17 cellular contexts compared by ENCODE assay signal in the genomic region with DNA sequence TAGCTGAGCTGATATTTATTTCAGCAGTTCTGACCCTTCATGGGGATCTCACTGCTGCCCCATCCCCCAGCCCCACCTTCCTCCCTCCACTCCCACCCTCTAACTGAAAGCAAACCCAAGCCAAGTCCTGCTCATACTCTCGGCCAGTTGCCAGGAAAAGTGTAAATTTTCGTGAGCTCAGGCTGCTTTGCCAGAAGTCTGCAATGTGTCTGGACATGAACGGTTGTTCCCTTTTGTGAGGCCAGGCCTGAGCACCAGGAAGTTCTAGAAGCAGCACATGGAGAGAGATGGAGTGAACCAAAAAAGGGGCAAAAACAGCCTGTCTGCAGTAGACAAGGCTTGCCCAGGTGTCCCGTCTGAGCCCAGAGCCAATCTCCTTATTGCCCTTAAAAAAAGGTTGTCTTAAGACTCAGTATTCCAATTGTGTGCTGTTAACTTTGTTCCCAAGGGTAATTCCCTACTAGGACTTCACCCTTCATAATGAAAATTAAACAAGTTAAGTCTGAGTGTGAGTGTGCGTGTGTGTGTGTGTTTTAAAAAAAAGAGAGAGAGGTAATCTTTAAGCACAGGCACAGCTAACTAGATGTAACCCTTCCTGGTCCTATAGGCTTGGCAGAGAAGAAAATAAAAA.
A peak's percentile ranks its signal among the peaks of the same experiment; 100 is the strongest.
DNase-seq lines count a peak whose midpoint lies in the region; ATAC-seq, FAIRE-seq and TF ChIP-seq lines count a peak whose summit lies in the region.
"Had no signal": no experiment of that assay in that cellular context is flagged by ENCODE, and none has a peak within 500 bp of the region (broad histone marks: within the 10 kb centered on the region; RNA-seq: fewer than 3 reads in every experiment).

No MANE protein-coding gene starts in this region.

- peaks cover 40 to 75% (median 50%) of the 10 kb centered on the region in 3 donors for H3K4me1 Mint-ChIP-seq in naive B cell

- TF ChIP-seq CTCF in colonic mucosa (IDR thresholded peaks at IDR 0.05), result no peak

- H3K27me3 ChIP-seq in colonic mucosa, result no peaks in the 10 kb centered on the region
- H3K27me3 ChIP-seq: suprapubic skin had no signal

- H3K4me1 ChIP-seq in colonic mucosa, result no peaks in the 10 kb centered on the region

- peak overlapping the region in 5 of 6 donors; percentile 6 to 76 (median 57) for H3K27ac Mint-ChIP-seq in naive B cell
- H3K27ac Mint-ChIP-seq: effector memory CD8-positive, alpha-beta T cell; HFFc6; progenitor cell of endocrine pancreas had no signal

- H3K36me3 Mint-ChIP-seq in naive B cell, result no peaks in the 10 kb centered on the region

- ATAC-seq in naive B cell (ENCODE audit: low read depth in 2 of 2) (no peak), HG03442 (IDR thresholded peaks at IDR 0.05; ENCODE audit: unreplicated experiment) (no peak)
- ATAC-seq: effector memory CD8-positive, alpha-beta T cell had no signal

- DNase-seq in GM12892 (ENCODE audit: insufficient read length) (no peak), NOMO-1 (lab: John Stamatoyannopoulos, UW; ENCODE audit: unreplicated experiment in 2 of 2) (peak; percentile 10 to 45), colonic mucosa (peak; percentile 46), naive B cell (no peak), NCI-H526 treated with DMSO at 0.1 percent for 48 hours (lab: John Stamatoyannopoulos, UW) (no peak), NCI-H1417 treated with DMSO at 0.1 percent for 48 hours (lab: John Stamatoyannopoulos, UW) (no peak), iPS-NIHi11 (ENCODE audit: low spot score) (no peak)
- DNase-seq: activated CD4-positive, CD25-positive, alpha-beta regulatory T cell treated with anti-CD3 and anti-CD28 coated beads, Interleukin-2, amount 50 U/mL, for 72 hours; activated CD8-positive, alpha-beta memory T cell treated with anti-CD3 and anti-CD28 coated beads, Interleukin-2, amount 50 U/mL, for 48 hours; activated naive CD4-positive, alpha-beta T cell treated with anti-CD3 and anti-CD28 coated beads, Interleukin-2, amount 50 U/mL, for 16 hours; effector memory CD8-positive, alpha-beta T cell; HFFc6; kidney glomerular epithelial cell; NCI-H2171 treated with DMSO at 0.1 percent for 48 hours had no signal

- H3K9me3 ChIP-seq in colonic mucosa, result no peaks in the 10 kb centered on the region
- H3K9me3 ChIP-seq: suprapubic skin had no signal

- H3K9ac ChIP-seq in colonic mucosa (ENCODE audit: low read depth in 2 of 2, low read length in 2 of 2), result no peak overlapping the region

- intact Hi-C loops in colonic mucosa (cut with DNase I), result no loop called here

- TF ChIP-seq POLR2A in GM12892 (IDR thresholded peaks at IDR 0.05; ENCODE audit: low read depth, low read length), result no peak

- no peak overlapping the region for H3K4me3 ChIP-seq in colonic mucosa
- H3K4me3 ChIP-seq: suprapubic skin had no signal

- no peaks in the 10 kb centered on the region for H3K27me3 Mint-ChIP-seq in naive B cell
- H3K27me3 Mint-ChIP-seq: effector memory CD8-positive, alpha-beta T cell had no signal

- H3K4me3 Mint-ChIP-seq in naive B cell, result peak overlapping the region in 2 of 8 donors; percentile 21 to 22
- H3K4me3 Mint-ChIP-seq: effector memory CD8-positive, alpha-beta T cell; HFFc6 had no signal

- H3K9me3 Mint-ChIP-seq in naive B cell, result no peaks in the 10 kb centered on the region
- H3K9me3 Mint-ChIP-seq: effector memory CD8-positive, alpha-beta T cell; HFFc6 had no signal

- peak; percentile 62 for FAIRE-seq in GM12892 (lab: Jason Lieb, UNC)

- H3K27ac ChIP-seq in colonic mucosa, result peak overlapping the region; percentile 33
- H3K27ac ChIP-seq: suprapubic skin had no signal

- no peaks in the 10 kb centered on the region for H3K36me3 ChIP-seq in colonic mucosa
- H3K36me3 ChIP-seq: suprapubic skin had no signal

Comparison
In these comparisons a context has a peak if more than half of its experiments do, and no peak if none do; other contexts are left out.
1. DNase-seq: peak in NOMO-1 (2 of 2) and colonic mucosa (single experiment); none in GM12892 (single experiment), naive B cell (single experiment), NCI-H526 treated with DMSO at 0.1 percent for 48 hours (single experiment), NCI-H1417 treated with DMSO at 0.1 percent for 48 hours (single experiment) and iPS-NIHi11 (single experiment).